In the genomic region with DNA sequence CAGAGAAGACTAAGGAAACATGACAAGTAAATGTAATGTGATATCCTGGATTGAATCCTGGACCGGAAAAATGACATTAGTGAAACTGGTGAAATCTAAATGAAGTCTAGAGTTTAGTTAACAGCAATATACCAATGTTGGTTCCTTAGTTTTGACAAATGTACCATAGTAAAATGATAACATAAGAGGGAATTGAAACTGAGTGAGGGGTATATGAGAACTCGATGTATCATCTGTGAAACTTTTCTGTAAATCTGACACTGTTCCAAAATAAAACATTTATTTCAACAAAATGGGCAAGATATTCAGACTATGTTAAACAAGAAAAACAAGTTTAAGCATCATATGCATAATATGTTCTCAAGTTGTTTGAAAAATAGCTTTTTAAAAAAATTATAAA, we compare ENCODE assay signal across 38 cellular contexts.
"Had no signal": no experiment of that assay in that cellular context is flagged by ENCODE, and none has a peak within 500 bp of the region (broad histone marks: within the 10 kb centered on the region; RNA-seq: fewer than 3 reads in every experiment).

No MANE protein-coding gene starts in this region.

- H2AFZ ChIP-seq: PC-9 had no signal

- ATAC-seq: activated CD8-positive, alpha-beta memory T cell treated with anti-CD3 and anti-CD28 coated beads, Interleukin-2, amount 10 ng/mL, durations not matched to agents 7 days and 5 days; activated naive CD8-positive, alpha-beta T cell treated with anti-CD3 and anti-CD28 coated beads, Interleukin-2, amount 50 U/mL, for 24 hours; Right ventricle myocardium inferior had no signal

- H3K27me3 ChIP-seq: ascending aorta, cardiac muscle cell, colonic mucosa had no signal

- H3K36me3 ChIP-seq: ascending aorta, cardiac muscle cell, colonic mucosa had no signal

- FAIRE-seq: RCC 7860 had no signal

- H3K9me3 Mint-ChIP-seq: activated CD4-positive, alpha-beta memory T cell treated with anti-CD3 and anti-CD28 coated beads, Interleukin-2, amount 10 ng/mL, durations not matched to agents 7 days and 5 days; activated naive CD4-positive, alpha-beta T cell treated with anti-CD3 and anti-CD28 coated beads, Interleukin-2, amount 10 ng/mL, durations not matched to agents 7 days and 5 days; activated naive CD8-positive, alpha-beta T cell treated with anti-CD3 and anti-CD28 coated beads, Interleukin-2, amount 50 U/mL, for 24 hours; central memory CD8-positive, alpha-beta T cell had no signal

- DNase-seq: activated CD4-positive, alpha-beta memory T cell treated with anti-CD3 and anti-CD28 coated beads, Interleukin-2, amount 10 ng/mL, durations not matched to agents 7 days and 5 days; activated CD4-positive, alpha-beta T cell treated with anti-CD3 and anti-CD28 coated beads for 1 hour; activated CD4-positive, alpha-beta T cell treated with anti-CD3 and anti-CD28 coated beads for 48 hours; activated CD4-positive, CD25-positive, alpha-beta regulatory T cell; activated CD8-positive, alpha-beta memory T cell treated with anti-CD3 and anti-CD28 coated beads for 24 hours; activated CD8-positive, alpha-beta memory T cell treated with anti-CD3 and anti-CD28 coated beads, Interleukin-2, amount 10 ng/mL, durations not matched to agents 7 days and 5 days; activated CD8-positive, alpha-beta memory T cell treated with anti-CD3 and anti-CD28 coated beads, Interleukin-2, amount 50 U/mL, for 48 hours; activated effector memory CD4-positive, alpha-beta T cell treated with Interleukin-2 at 50 U/mL for 16 hours; activated naive CD4-positive, alpha-beta T cell treated with anti-CD3 and anti-CD28 coated beads, Interleukin-2, amount 10 ng/mL, durations not matched to agents 7 days and 5 days; activated naive CD8-positive, alpha-beta T cell treated with anti-CD3 and anti-CD28 coated beads, Interleukin-2, amount 50 U/mL, for 24 hours; activated T-cell treated with anti-CD3 and anti-CD28 coated beads, Interleukin-2, amount 50 U/mL, for 48 hours; colonic mucosa; MM.1S; NCI-H1092 treated with DMSO at 0.1 percent for 48 hours; NCI-H1417; NCI-H146; NCI-H187; NCI-H2029 treated with DMSO at 0.1 percent for 48 hours; NCI-H2107; NCI-H2171; NCI-H510A; NCI-H526; NCI-H748 treated with DMSO at 0.1 percent for 48 hours; NK-92 treated with Interleukin-12 subunit alpha and Interleukin-12 subunit beta, amount 100 ng/mL, for 24 hours; PC-9; SIG-M5; SW 1271; T-helper 1 cell; T-helper 2 cell; T-helper 9 cell; WERI-Rb-1 had no signal

- H3K27me3 Mint-ChIP-seq: activated CD4-positive, alpha-beta memory T cell treated with anti-CD3 and anti-CD28 coated beads, Interleukin-2, amount 10 ng/mL, durations not matched to agents 7 days and 5 days; activated CD8-positive, alpha-beta memory T cell treated with anti-CD3 and anti-CD28 coated beads, Interleukin-2, amount 10 ng/mL, durations not matched to agents 7 days and 5 days; activated naive CD4-positive, alpha-beta T cell treated with anti-CD3 and anti-CD28 coated beads, Interleukin-2, amount 10 ng/mL, durations not matched to agents 7 days and 5 days; activated naive CD8-positive, alpha-beta T cell; activated naive CD8-positive, alpha-beta T cell treated with anti-CD3 and anti-CD28 coated beads, Interleukin-2, amount 50 U/mL, for 24 hours; central memory CD8-positive, alpha-beta T cell had no signal

- H3K27ac Mint-ChIP-seq: activated CD4-positive, alpha-beta memory T cell treated with anti-CD3 and anti-CD28 coated beads, Interleukin-2, amount 10 ng/mL, durations not matched to agents 7 days and 5 days; activated CD8-positive, alpha-beta memory T cell treated with anti-CD3 and anti-CD28 coated beads, Interleukin-2, amount 10 ng/mL, durations not matched to agents 7 days and 5 days; activated naive CD4-positive, alpha-beta T cell treated with anti-CD3 and anti-CD28 coated beads, Interleukin-2, amount 10 ng/mL, durations not matched to agents 7 days and 5 days; activated naive CD8-positive, alpha-beta T cell; activated naive CD8-positive, alpha-beta T cell treated with anti-CD3 and anti-CD28 coated beads, Interleukin-2, amount 50 U/mL, for 24 hours had no signal

- H3K4me3 Mint-ChIP-seq: activated CD4-positive, alpha-beta memory T cell treated with anti-CD3 and anti-CD28 coated beads, Interleukin-2, amount 10 ng/mL, durations not matched to agents 7 days and 5 days; activated CD8-positive, alpha-beta memory T cell treated with anti-CD3 and anti-CD28 coated beads, Interleukin-2, amount 10 ng/mL, durations not matched to agents 7 days and 5 days; activated naive CD4-positive, alpha-beta T cell treated with anti-CD3 and anti-CD28 coated beads, Interleukin-2, amount 10 ng/mL, durations not matched to agents 7 days and 5 days; activated naive CD8-positive, alpha-beta T cell; activated naive CD8-positive, alpha-beta T cell treated with anti-CD3 and anti-CD28 coated beads, Interleukin-2, amount 50 U/mL, for 24 hours; central memory CD8-positive, alpha-beta T cell had no signal

- H3K4me1 ChIP-seq: ascending aorta, colonic mucosa had no signal

- H3K27ac ChIP-seq: ascending aorta, cardiac muscle cell, colonic mucosa, PC-9, RWPE1, WERI-Rb-1 had no signal

- H3K9me3 ChIP-seq: ascending aorta, colonic mucosa had no signal

- H3K4me2 ChIP-seq: PC-9 had no signal

- H3K4me1 Mint-ChIP-seq: activated CD4-positive, alpha-beta memory T cell treated with anti-CD3 and anti-CD28 coated beads, Interleukin-2, amount 10 ng/mL, durations not matched to agents 7 days and 5 days; activated naive CD4-positive, alpha-beta T cell treated with anti-CD3 and anti-CD28 coated beads, Interleukin-2, amount 10 ng/mL, durations not matched to agents 7 days and 5 days had no signal

- H3K4me3 ChIP-seq: ascending aorta, cardiac muscle cell, colonic mucosa, PC-9 had no signal
